ENCODE assay signal across 36 cellular contexts in genomic region chr15:82135645-82136044, GRCh38.
A peak's percentile ranks its signal among the peaks of the same experiment; 100 is the strongest.
DNase-seq lines count a peak whose midpoint lies in the region; ATAC-seq, FAIRE-seq and TF ChIP-seq lines count a peak whose summit lies in the region.
"Had no signal": no experiment of that assay in that cellular context is flagged by ENCODE, and none has a peak within 500 bp of the region (broad histone marks: within the 10 kb centered on the region; RNA-seq: fewer than 3 reads in every experiment).

No MANE protein-coding gene starts in this region.

- H3K36me3 Mint-ChIP-seq in astrocyte (ENCODE audit: low read depth, unreplicated experiment): no peaks in the 10 kb centered on the region
- peaks cover 68% of the 10 kb centered on the region for H3K36me3 Mint-ChIP-seq in stimulated activated effector memory CD8-positive, alpha-beta T cell treated with anti-CD3 and anti-CD28 coated beads, Interleukin-12 subunit alpha, Interleukin-12 subunit beta, amount 100 ng/mL, for 72 hours

- no peak for TF ChIP-seq CTCF in astrocyte (IDR thresholded peaks at IDR 0.05; ENCODE audit: insufficient read depth, low read depth, low read length)
- TF ChIP-seq CTCF in fibroblast of the aortic adventitia (IDR thresholded peaks at IDR 0.05; ENCODE audit: insufficient read depth, low read length): no peak
- no peak for TF ChIP-seq CTCF in suprapubic skin (IDR thresholded peaks at IDR 0.05)

- FAIRE-seq in astrocyte (lab: Jason Lieb, UNC): no peak
- FAIRE-seq: H1, HTR-8/SVneo had no signal

- ATAC-seq in left ventricle myocardium superior (peak; percentile 53), Right ventricle myocardium inferior (no peak)
- ATAC-seq in stimulated activated effector memory CD8-positive, alpha-beta T cell treated with anti-CD3 and anti-CD28 coated beads, Interleukin-12 subunit alpha, Interleukin-12 subunit beta, amount 100 ng/mL, for 72 hours: no peak
- ATAC-seq: gastrocnemius medialis; left lung; naive thymus-derived CD4-positive, alpha-beta T cell; psoas muscle; stimulated activated naive CD8-positive, alpha-beta T cell treated with anti-CD3 and anti-CD28 coated beads, Interleukin-15, amount 100 ng/mL, for 72 hours; T-helper 17 cell had no signal

- TF ChIP-seq EP300 in suprapubic skin (IDR thresholded peaks at IDR 0.05): no peak

- H3K9me3 ChIP-seq in astrocyte (ENCODE audit: insufficient read depth, low read depth, low read length) (no peaks in the 10 kb centered on the region), suprapubic skin (no peaks in the 10 kb centered on the region)
- H3K9me3 ChIP-seq: ascending aorta, BE2C, gastrocnemius medialis, left lung, psoas muscle, SK-N-SH, tibial artery had no signal

- H3K4me1 ChIP-seq in astrocyte (ENCODE audit: insufficient read depth, low read length) (peaks cover 39% of the 10 kb centered on the region), suprapubic skin (peaks cover 7% of the 10 kb centered on the region)
- H3K4me1 ChIP-seq: ascending aorta, gastrocnemius medialis, psoas muscle had no signal

- H3K4me3 ChIP-seq in astrocyte (ENCODE audit: insufficient read depth, low read depth, low read length) (no peak overlapping the region), fibroblast of the aortic adventitia (ENCODE audit: low read depth, low read length) (no peak overlapping the region), suprapubic skin (no peak overlapping the region)
- H3K4me3 ChIP-seq: ascending aorta, gastrocnemius medialis, left lung, psoas muscle, tibial artery had no signal

- H3K27me3 ChIP-seq in astrocyte (ENCODE audit: insufficient read depth, low read length) (no peaks in the 10 kb centered on the region), suprapubic skin (no peaks in the 10 kb centered on the region)
- H3K27me3 ChIP-seq: ascending aorta, BE2C, gastrocnemius medialis, left lung, tibial artery had no signal

- TF ChIP-seq POLR2A in suprapubic skin (IDR thresholded peaks at IDR 0.05): no peak

- no peaks in the 10 kb centered on the region for H3K27me3 Mint-ChIP-seq in astrocyte (ENCODE audit: low read depth, unreplicated experiment)
- H3K27me3 Mint-ChIP-seq: activated naive CD8-positive, alpha-beta T cell treated with anti-CD3 and anti-CD28 coated beads for 36 hours; naive thymus-derived CD4-positive, alpha-beta T cell; stimulated activated naive CD8-positive, alpha-beta T cell treated with anti-CD3 and anti-CD28 coated beads, Interleukin-15, amount 100 ng/mL, for 72 hours; T-helper 17 cell had no signal

- peak overlapping the region; percentile 8 for H3K9ac ChIP-seq in astrocyte (ENCODE audit: low read length)
- H3K9ac ChIP-seq: SK-N-SH had no signal

- H3K27ac Mint-ChIP-seq in astrocyte (ENCODE audit: unreplicated experiment): peak overlapping the region; percentile 28
- H3K27ac Mint-ChIP-seq in stimulated activated effector memory CD8-positive, alpha-beta T cell treated with anti-CD3 and anti-CD28 coated beads, Interleukin-12 subunit alpha, Interleukin-12 subunit beta, amount 100 ng/mL, for 72 hours: no peak overlapping the region
- H3K27ac Mint-ChIP-seq: activated naive CD8-positive, alpha-beta T cell treated with anti-CD3 and anti-CD28 coated beads for 36 hours; mesothelial cell of epicardium; T-helper 17 cell had no signal

- no peaks in the 10 kb centered on the region for H4K20me1 ChIP-seq in astrocyte (ENCODE audit: insufficient read depth, low read length)

- DNase-seq in left ventricle myocardium superior (no peak), Right ventricle myocardium inferior (ENCODE audit: missing footprints) (no peak), astrocyte (ENCODE audit: low read depth) (peak; percentile 90), fibroblast of the aortic adventitia (ENCODE audit: low read depth) (peak; percentile 67), suprapubic skin (ENCODE audit: low spot score in 2 of 2) (no peak), T-helper 9 cell (no peak), NCI-H82 treated with DMSO at 0.1 percent for 48 hours (lab: John Stamatoyannopoulos, UW; ENCODE audit: unreplicated experiment) (no peak)
- no peak for DNase-seq in stimulated activated effector memory CD8-positive, alpha-beta T cell treated with anti-CD3 and anti-CD28 coated beads, Interleukin-12 subunit alpha, Interleukin-12 subunit beta, amount 100 ng/mL, for 72 hours (ENCODE audit: low spot score in 2 of 2)
- DNase-seq: activated CD4-positive, alpha-beta T cell treated with anti-CD3 and anti-CD28 coated beads for 48 hours; activated CD8-positive, alpha-beta memory T cell treated with anti-CD3 and anti-CD28 coated beads for 24 hours; activated effector memory CD4-positive, alpha-beta T cell treated with anti-CD3 and anti-CD28 coated beads, Interleukin-2, amount 50 U/mL, for 16 hours; activated naive CD8-positive, alpha-beta T cell treated with anti-CD3 and anti-CD28 coated beads for 36 hours; BE2C; effector CD4-positive, alpha-beta T cell; gastrocnemius medialis; GDM1; hippocampal formation; KBM-7; left lung; naive thymus-derived CD4-positive, alpha-beta T cell; NCI-H1417 treated with DMSO at 0.1 percent for 48 hours; NCI-H2081 treated with DMSO at 0.1 percent for 48 hours; NCI-H446 treated with DMSO at 0.1 percent for 48 hours; NCI-H82; nucleus accumbens; psoas muscle; SK-N-SH; stimulated activated naive CD8-positive, alpha-beta T cell treated with anti-CD3 and anti-CD28 coated beads, Interleukin-15, amount 100 ng/mL, for 72 hours; T-helper 17 cell; tibial artery had no signal

- peak overlapping the region; percentile 13 for H2AFZ ChIP-seq in astrocyte (ENCODE audit: low read depth, low read length)

- no peaks in the 10 kb centered on the region for H3K79me2 ChIP-seq in astrocyte (ENCODE audit: insufficient read depth, low read length)

- H3K4me3 Mint-ChIP-seq in astrocyte (ENCODE audit: unreplicated experiment): no peak overlapping the region
- no peak overlapping the region for H3K4me3 Mint-ChIP-seq in stimulated activated effector memory CD8-positive, alpha-beta T cell treated with anti-CD3 and anti-CD28 coated beads, Interleukin-12 subunit alpha, Interleukin-12 subunit beta, amount 100 ng/mL, for 72 hours
- H3K4me3 Mint-ChIP-seq: activated naive CD8-positive, alpha-beta T cell treated with anti-CD3 and anti-CD28 coated beads for 36 hours; mesothelial cell of epicardium; naive thymus-derived CD4-positive, alpha-beta T cell; stimulated activated naive CD8-positive, alpha-beta T cell treated with anti-CD3 and anti-CD28 coated beads, Interleukin-15, amount 100 ng/mL, for 72 hours; T-helper 17 cell had no signal

- peaks cover 57% of the 10 kb centered on the region for H3K4me1 Mint-ChIP-seq in astrocyte (ENCODE audit: low read depth, unreplicated experiment)
- no peaks in the 10 kb centered on the region for H3K4me1 Mint-ChIP-seq in stimulated activated effector memory CD8-positive, alpha-beta T cell treated with anti-CD3 and anti-CD28 coated beads, Interleukin-12 subunit alpha, Interleukin-12 subunit beta, amount 100 ng/mL, for 72 hours

- peak overlapping the region; percentile 51 for H3K27ac ChIP-seq in astrocyte (ENCODE audit: low read depth, low read length)
- no peak overlapping the region for H3K27ac ChIP-seq in suprapubic skin
- H3K27ac ChIP-seq: ascending aorta, epithelial cell of prostate, gastrocnemius medialis, left lung, psoas muscle, RWPE1, tibial artery had no signal

- 90% methylated on average over 3 of the region's 3 CpGs for WGBS in suprapubic skin

- H3K4me2 ChIP-seq in astrocyte (ENCODE audit: low read length): peak overlapping the region; percentile 27
- H3K4me2 ChIP-seq: SK-N-SH had no signal

- no peaks in the 10 kb centered on the region for H3K9me3 Mint-ChIP-seq in astrocyte (ENCODE audit: unreplicated experiment)
- H3K9me3 Mint-ChIP-seq in stimulated activated effector memory CD8-positive, alpha-beta T cell treated with anti-CD3 and anti-CD28 coated beads, Interleukin-12 subunit alpha, Interleukin-12 subunit beta, amount 100 ng/mL, for 72 hours: no peaks in the 10 kb centered on the region
- H3K9me3 Mint-ChIP-seq: activated naive CD8-positive, alpha-beta T cell treated with anti-CD3 and anti-CD28 coated beads for 36 hours; mesothelial cell of epicardium; stimulated activated naive CD8-positive, alpha-beta T cell treated with anti-CD3 and anti-CD28 coated beads, Interleukin-15, amount 100 ng/mL, for 72 hours had no signal

- H3K36me3 ChIP-seq in astrocyte (ENCODE audit: insufficient read depth, low read length) (no peaks in the 10 kb centered on the region), suprapubic skin (peaks cover 20% of the 10 kb centered on the region)
- H3K36me3 ChIP-seq: BE2C had no signal

- intact Hi-C loops in left ventricle myocardium superior (cut with micrococcal nuclease): no loop called here
- intact Hi-C loops in Right ventricle myocardium inferior (cut with DNase I): no loop called here

Comparison
In these comparisons a context has a peak if more than half of its experiments do, and no peak if none do; other contexts are left out.
1. DNase-seq: peak in astrocyte (single experiment) and fibroblast of the aortic adventitia (single experiment); none in left ventricle myocardium superior (single experiment), Right ventricle myocardium inferior (single experiment), suprapubic skin (0 of 2), T-helper 9 cell (single experiment), NCI-H82 treated with DMSO at 0.1 percent for 48 hours (single experiment) and stimulated activated effector memory CD8-positive, alpha-beta T cell treated with anti-CD3 and anti-CD28 coated beads, Interleukin-12 subunit alpha, Interleukin-12 subunit beta, amount 100 ng/mL, for 72 hours (0 of 2).